25 cellular contexts compared by ENCODE assay signal in the genomic region with DNA sequence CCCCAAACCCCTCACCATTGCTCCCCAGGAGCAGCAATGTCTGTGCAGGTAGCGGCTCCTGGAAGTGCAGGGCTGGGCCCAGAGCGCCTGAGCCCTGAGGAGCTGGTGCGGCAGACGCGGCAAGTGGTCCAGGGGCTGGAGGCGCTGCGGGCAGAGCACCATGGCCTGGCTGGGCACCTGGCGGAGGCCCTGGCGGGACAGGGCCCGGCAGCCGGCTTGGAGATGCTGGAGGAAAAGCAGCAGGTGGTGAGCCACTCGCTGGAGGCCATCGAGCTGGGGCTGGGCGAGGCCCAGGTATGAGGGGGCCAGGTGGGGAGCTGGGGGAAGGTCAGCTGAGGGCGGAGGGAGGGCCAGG. TPM values are rescaled to one million over a fixed set of nuclear protein-coding genes. Genes with fewer than 3 reads are reported as not detected.
DNase-seq lines count a peak whose midpoint lies in the region; ATAC-seq, FAIRE-seq and TF ChIP-seq lines count a peak whose summit lies in the region.
"Had no signal": no experiment of that assay in that cellular context is flagged by ENCODE, and none has a peak within 500 bp of the region (broad histone marks: within the 10 kb centered on the region; RNA-seq: fewer than 3 reads in every experiment).

No MANE protein-coding gene starts in this region.

- RAD21 ChIA-PET in HCT116 (lab: Charles Lee; ENCODE audit: low non-redundant PET in 1 of 2, low total read pairs in 2 of 2, uncharacterized antibody in 2 of 2, unreplicated experiment in 2 of 2): interaction anchor here in 1 of 2 experiments (0.7 kb wide), 1 partner anchor 13 kb away, joined by 3 read pairs; no protein-coding TSS in a partner anchor

- TF ChIP-seq CTCF in HCT116 (IDR thresholded peaks at IDR 0.05 in 2 of 3, conservative IDR thresholded peaks at IDR 0.05 in 1 of 3; ENCODE audit: borderline replicate concordance in 1 of 3, insufficient read depth in 1 of 3, low read depth in 2 of 3, low read length in 2 of 3) (no peak), keratinocyte (optimal IDR thresholded peaks at IDR 0.05 in 1 of 3, IDR thresholded peaks at IDR 0.05 in 1 of 3, conservative IDR thresholded peaks at IDR 0.05 in 1 of 3; ENCODE audit: extremely low read depth in 1 of 3, insufficient read depth in 2 of 3, low read length in 3 of 3) (no peak), suprapubic skin (IDR thresholded peaks at IDR 0.05) (no peak), lower leg skin (IDR thresholded peaks at IDR 0.05) (no peak), progenitor cell of endocrine pancreas (IDR thresholded peaks at IDR 0.05; ENCODE audit: unreplicated experiment) (no peak), transverse colon (IDR thresholded peaks at IDR 0.05) (no peak)

- peaks cover 2% of the 10 kb centered on the region for H3K4me1 Mint-ChIP-seq in progenitor cell of endocrine pancreas (ENCODE audit: low read depth)
- H3K4me1 Mint-ChIP-seq: CD4-positive, CD25-positive, alpha-beta regulatory T cell; CD8-positive, alpha-beta memory T cell had no signal

- 65% methylated on average over 14 of the region's 15 CpGs for WGBS in suprapubic skin
- WGBS in lower leg skin, 2 donors: 50 to 69% methylated on average over 15 of the region's 15 CpGs
- 61% methylated on average over 15 of the region's 15 CpGs; no CpG with 5 or more reads in 1 of the 2 donors for WGBS in transverse colon (ENCODE audit: low coverage in 1 of 2), 2 donors

- H3K36me3 ChIP-seq in HCT116 (ENCODE audit: control insufficient read depth in 1 of 2, insufficient read depth in 2 of 2, low read length in 2 of 2): peaks cover 2 to 5% of the 10 kb centered on the region in 2 experiments; a peak in 2 of 4 replicates
- peaks cover 2 to 16% of the 10 kb centered on the region in 2 experiments for H3K36me3 ChIP-seq in keratinocyte (ENCODE audit: control insufficient read depth in 2 of 2, extremely low read depth in 1 of 2, insufficient read depth in 2 of 2, low read length in 2 of 2)
- peaks cover 30% of the 10 kb centered on the region for H3K36me3 ChIP-seq in suprapubic skin
- H3K36me3 ChIP-seq in transverse colon: no peaks in the 10 kb centered on the region
- H3K36me3 ChIP-seq: BE2C had no signal

- H3K27me3 Mint-ChIP-seq in progenitor cell of endocrine pancreas: peaks cover 21% of the 10 kb centered on the region

- H3K27me3 ChIP-seq in HCT116 (ENCODE audit: insufficient read depth, low read length) (no peaks in the 10 kb centered on the region), keratinocyte (ENCODE audit: control insufficient read depth, extremely low read depth, insufficient read depth, low read length) (no peaks in the 10 kb centered on the region), suprapubic skin (peaks cover 31% of the 10 kb centered on the region), transverse colon (peaks cover 66% of the 10 kb centered on the region)

- H3K9me3 Mint-ChIP-seq in progenitor cell of endocrine pancreas (ENCODE audit: low read depth): no peaks in the 10 kb centered on the region
- H3K9me3 Mint-ChIP-seq: CD4-positive, CD25-positive, alpha-beta regulatory T cell; CD8-positive, alpha-beta memory T cell; IgD-negative memory B cell had no signal

- DNase-seq in HCT116 (ENCODE audit: low read depth, low spot score) (no peak), epithelial cell of prostate (ENCODE audit: low read depth, low spot score) (no peak), keratinocyte (ENCODE audit: low read depth, low spot score) (no peak), suprapubic skin (ENCODE audit: low spot score in 2 of 2) (no peak), lower leg skin (ENCODE audit: low spot score in 2 of 2) (no peak), progenitor cell of endocrine pancreas (ENCODE audit: low spot score, unreplicated experiment) (no peak), transverse colon (no peak)
- DNase-seq: ACHN; BE2C; C1 segment of cervical spinal cord; CD4-positive, CD25-positive, alpha-beta regulatory T cell; CD8-positive, alpha-beta memory T cell; DMS153; DMS79; GDM1; GOT3; KBM-7 had no signal

- FAIRE-seq in keratinocyte (lab: Jason Lieb, UNC): no peak
- FAIRE-seq: A204.1, GM12892, GM18507, HepG2 had no signal

- H4K20me1 ChIP-seq in HCT116 (ENCODE audit: insufficient read depth) (no peaks in the 10 kb centered on the region), keratinocyte (ENCODE audit: control insufficient read depth, extremely low read depth, insufficient read depth, low read length) (no peaks in the 10 kb centered on the region)

- dilution Hi-C loops in keratinocyte (cut with MboI; ENCODE audit: extremely low pct_ligation_motif_present, low sequenced_read_pairs): no loop called here

- H3K9ac ChIP-seq in HCT116 (ENCODE audit: low read length): 0 out of 2 replicates have a peak overlapping the region, but pooled peaks have one; percentile 33
- no peak overlapping the region for H3K9ac ChIP-seq in keratinocyte (ENCODE audit: control insufficient read depth, extremely low read depth, insufficient read depth, low read length)

- no peak for ATAC-seq in HCT116
- no peak for ATAC-seq in HG02642 (IDR thresholded peaks at IDR 0.05; ENCODE audit: poor library complexity, unreplicated experiment)

- H3K4me3 ChIP-seq in HCT116 (replicated peaks in 1 of 2; ENCODE audit: low read depth in 1 of 2, low read length in 2 of 2) (no peak overlapping the region), keratinocyte (ENCODE audit: control insufficient read depth in 2 of 3, extremely low read depth in 1 of 3, insufficient read depth in 2 of 3, low read depth in 1 of 3, low read length in 3 of 3) (no peak overlapping the region), suprapubic skin (no peak overlapping the region), lower leg skin (ENCODE audit: low read depth, poor library complexity, severe bottlenecking) (no peak overlapping the region), transverse colon (no peak overlapping the region)
- H3K4me3 ChIP-seq: HAP-1 had no signal

- H3K9me3 ChIP-seq in HCT116 (ENCODE audit: control insufficient read depth in 1 of 2, insufficient read depth in 1 of 2, low read depth in 1 of 2, low read length in 2 of 2) (no peaks in the 10 kb centered on the region), keratinocyte (ENCODE audit: control insufficient read depth, low read depth, low read length) (no peaks in the 10 kb centered on the region), suprapubic skin (no peaks in the 10 kb centered on the region), transverse colon (no peaks in the 10 kb centered on the region)
- H3K9me3 ChIP-seq: BE2C, Caco-2, HAP-1 had no signal

- no peak for TF ChIP-seq EP300 in suprapubic skin (IDR thresholded peaks at IDR 0.05)
- TF ChIP-seq EP300 in transverse colon (IDR thresholded peaks at IDR 0.05; ENCODE audit: low read depth): no peak

- H3K9me1 ChIP-seq in keratinocyte (ENCODE audit: control insufficient read depth, extremely low read depth, insufficient read depth, low read length): no peaks in the 10 kb centered on the region

- H3K27ac ChIP-seq in HCT116 (ENCODE audit: low read depth, low read length): no peak overlapping the region
- peak overlapping the region; percentile 56 for H3K27ac ChIP-seq in epithelial cell of prostate
- H3K27ac ChIP-seq in keratinocyte (ENCODE audit: control insufficient read depth, insufficient read depth, low read length): peak overlapping the region; percentile 2
- H3K27ac ChIP-seq in suprapubic skin: peak overlapping the region; percentile 67
- no peak overlapping the region for H3K27ac ChIP-seq in transverse colon

- TF ChIP-seq POLR2A in HCT116 (IDR thresholded peaks at IDR 0.05; ENCODE audit: borderline replicate concordance, extremely low read depth, insufficient read depth, insufficient read length) (no peak), suprapubic skin (IDR thresholded peaks at IDR 0.05) (no peak), lower leg skin (IDR thresholded peaks at IDR 0.05) (no peak), transverse colon (IDR thresholded peaks at IDR 0.05) (no peak)

- no peaks in the 10 kb centered on the region for H3K9me2 ChIP-seq in HCT116 (ENCODE audit: insufficient read depth)

- POLR2A ChIA-PET in HCT116 (lab: Charles Lee): no interaction called here

- no peak overlapping the region for H3K27ac Mint-ChIP-seq in progenitor cell of endocrine pancreas
- H3K27ac Mint-ChIP-seq: CD8-positive, alpha-beta memory T cell; IgD-negative memory B cell had no signal

- no peak for TF ChIP-seq RAD21 in HCT116 (IDR thresholded peaks at IDR 0.05; ENCODE audit: low read depth)

- H3K36me3 Mint-ChIP-seq in progenitor cell of endocrine pancreas (ENCODE audit: insufficient read depth): no peaks in the 10 kb centered on the region
- H3K36me3 Mint-ChIP-seq: IgD-negative memory B cell had no signal

- H3K4me3 Mint-ChIP-seq in progenitor cell of endocrine pancreas (ENCODE audit: low read depth): no peak overlapping the region
- H3K4me3 Mint-ChIP-seq: CD4-positive, CD25-positive, alpha-beta regulatory T cell; CD8-positive, alpha-beta memory T cell; IgD-negative memory B cell had no signal

- no peak overlapping the region; the same call in 1 of the 2 replicates for H3K4me2 ChIP-seq in HCT116 (ENCODE audit: low read length)
- H3K4me2 ChIP-seq in keratinocyte (ENCODE audit: control insufficient read depth, extremely low read depth, insufficient read depth, low read depth, low read length): peak overlapping the region; percentile 49

- H2AFZ ChIP-seq in HCT116 (ENCODE audit: low read depth, low read length, poor library complexity, severe bottlenecking) (no peak overlapping the region), keratinocyte (ENCODE audit: control insufficient read depth, low read length) (no peak overlapping the region)

- no TSS peak for BruUV-seq in HCT116 (replicated peaks; lab: Mats Ljungman, UMichigan)

- intact Hi-C loops in HCT116 (cut with micrococcal nuclease) (no loop called here), lower leg skin (cut with DNase I; ENCODE audit: low total_unique reads) (no loop called here), transverse colon (cut with DNase I; ENCODE audit: low total_unique reads) (loop anchor here (10.0 kb wide), 1 partner anchor 241 kb away; no protein-coding TSS in a partner anchor)

- CTCF ChIA-PET in HCT116 (lab: Charles Lee): interaction anchor here (1.0 to 1.5 kb wide), 2 partner anchors 57 to 133 kb away, joined by 3 read pairs; no protein-coding TSS in a partner anchor

- H3K4me1 ChIP-seq in HCT116 (ENCODE audit: control insufficient read depth in 1 of 2, insufficient read depth in 2 of 2, low read length in 2 of 2): peaks cover 11 to 25% of the 10 kb centered on the region in 2 experiments; a peak in 3 of 4 replicates
- peaks cover 22% of the 10 kb centered on the region for H3K4me1 ChIP-seq in keratinocyte (ENCODE audit: control insufficient read depth, extremely low read depth, insufficient read depth, low read length)
- H3K4me1 ChIP-seq in suprapubic skin: peaks cover 24% of the 10 kb centered on the region
- peaks cover 0 to 5% (median 4%) of the 10 kb centered on the region in 4 donors for H3K4me1 ChIP-seq in transverse colon
- H3K4me1 ChIP-seq: BE2C had no signal

- H3K79me2 ChIP-seq in HCT116 (ENCODE audit: insufficient read depth, low read length): 0 out of 2 replicates have a peak, but pooled peaks cover 3% of the 10 kb centered on the region
- H3K79me2 ChIP-seq in keratinocyte (ENCODE audit: control insufficient read depth, insufficient read depth, low read length): peaks cover 18% of the 10 kb centered on the region

- in situ Hi-C loops in transverse colon (cut with MboI; ENCODE audit: low pct_ligation_motif_present in 1 of 4, low pct_unique_long_range_greater_than_20kb in 1 of 4, low sequenced_read_pairs in 3 of 4): no loop called here

RNA-seq across cellular contexts. Expression of a gene that starts 4.9 kb away (rescaled TPM):
- total RNA-seq in HCT116 (2021; ENCODE audit: unreplicated experiment) (22.8 TPM), suprapubic skin (100 to 1,000 TPM in 3 of 4 donors, 10 to 100 TPM in 1; 73.4 to 132 (median 109) TPM), lower leg skin (100 to 1,000 TPM; 159 to 217 (median 169) TPM), progenitor cell of endocrine pancreas (1.1 and 1.6 TPM in 2 replicates), transverse colon (not detected)
- 25.8 and 27.7 TPM in 2 replicates for polyA plus RNA-seq in HCT116 (2012)
- 14.7 to 27.9 TPM (median 15.3 TPM) in 3 replicates for polyA plus RNA-seq in keratinocyte
- polyA plus RNA-seq in keratinocyte (2011; ENCODE audit: low read depth): 59.9 TPM
- polyA plus RNA-seq in keratinocyte (2011; cell fraction: cytosol; rRNA removed): 7.2 and 22.3 TPM in 2 replicates
- polyA plus RNA-seq in keratinocyte (2011; cell fraction: nucleus; rRNA removed): 12.1 and 18.4 TPM in 2 replicates
- 35.8 and 57.4 TPM in 2 replicates for polyA plus RNA-seq in keratinocyte (2012; ENCODE audit: low replicate concordance)
- 6.2 to 11.3 TPM (median 10.3 TPM) in 3 replicates for polyA minus RNA-seq in keratinocyte
- polyA minus RNA-seq in keratinocyte (2011; cell fraction: cytosol; rRNA and poly(A)+ RNA removed): 31.7 TPM
- 7.8 and 10.4 TPM in 2 replicates for polyA minus RNA-seq in keratinocyte (2011; cell fraction: nucleus; rRNA and poly(A)+ RNA removed)
- total RNA-seq: CD8-positive, alpha-beta memory T cell; HepG2 had no signal
- polyA plus RNA-seq: CD4-positive, CD25-positive, alpha-beta regulatory T cell; CD8-positive, alpha-beta memory T cell; IgD-negative memory B cell had no signal

RNA-seq across cellular contexts. Expression of a gene that starts 22.8 kb away (rescaled TPM):
- total RNA-seq in HCT116 (2021; ENCODE audit: unreplicated experiment): not detected
- polyA plus RNA-seq in HCT116 (2012): 0.09 and 0.10 TPM in 2 replicates
- 0.03 TPM in 1 of 3 replicates, not detected in the others for polyA plus RNA-seq in keratinocyte
- polyA plus RNA-seq in keratinocyte (2011; ENCODE audit: low read depth): not detected
- polyA plus RNA-seq in keratinocyte (2011; cell fraction: cytosol; rRNA removed): not detected in 2 replicates
- not detected in 2 replicates for polyA plus RNA-seq in keratinocyte (2011; cell fraction: nucleus; rRNA removed)
- 0.21 TPM in 1 of 2 replicates, not detected in the other for polyA plus RNA-seq in keratinocyte (2012; ENCODE audit: low replicate concordance)
- polyA minus RNA-seq in keratinocyte: not detected in 3 replicates
- not detected for polyA minus RNA-seq in keratinocyte (2011; cell fraction: cytosol; rRNA and poly(A)+ RNA removed)
- polyA minus RNA-seq in keratinocyte (2011; cell fraction: nucleus; rRNA and poly(A)+ RNA removed): not detected in 2 replicates
- total RNA-seq in suprapubic skin: not detected
- 1 to 10 TPM in 2 of 4 donors, under 1 TPM in 1, not detected in 1; 0.13 to 2.9 (median 1.3) TPM for total RNA-seq in lower leg skin
- total RNA-seq in progenitor cell of endocrine pancreas: not detected in 2 replicates
- 10 to 100 TPM in 2 of 4 donors, 1 to 10 TPM in 1, not detected in 1; 4.0 to 32.2 (median 27.9) TPM for total RNA-seq in transverse colon
- total RNA-seq: Caco-2; CD4-positive, CD25-positive, alpha-beta regulatory T cell; CD8-positive, alpha-beta memory T cell had no signal
- polyA plus RNA-seq: CD4-positive, CD25-positive, alpha-beta regulatory T cell; IgD-negative memory B cell had no signal

RNA-seq across cellular contexts. Expression of a gene that starts 24.9 kb away (rescaled TPM):
- 58.9 TPM for total RNA-seq in HCT116 (2021; ENCODE audit: unreplicated experiment)
- polyA plus RNA-seq in HCT116 (2012): 44.4 and 46.7 TPM in 2 replicates
- polyA plus RNA-seq in keratinocyte: 24.7 to 34.4 TPM (median 27.6 TPM) in 3 replicates
- polyA plus RNA-seq in keratinocyte (2011; ENCODE audit: low read depth): 2.9 TPM
- polyA plus RNA-seq in keratinocyte (2011; cell fraction: cytosol; rRNA removed): 24.4 and 26.6 TPM in 2 replicates
- 51.5 and 59.4 TPM in 2 replicates for polyA plus RNA-seq in keratinocyte (2011; cell fraction: nucleus; rRNA removed)
- 7.5 and 32.9 TPM in 2 replicates for polyA plus RNA-seq in keratinocyte (2012; ENCODE audit: low replicate concordance)
- 34.5 to 96.1 TPM (median 45.2 TPM) in 3 replicates for polyA minus RNA-seq in keratinocyte
- 29.7 TPM for polyA minus RNA-seq in keratinocyte (2011; cell fraction: cytosol; rRNA and poly(A)+ RNA removed)
- polyA minus RNA-seq in keratinocyte (2011; cell fraction: nucleus; rRNA and poly(A)+ RNA removed): 21.5 and 25.8 TPM in 2 replicates
- 10 to 100 TPM; 10.2 to 22.3 (median 14.1) TPM for total RNA-seq in suprapubic skin
- total RNA-seq in lower leg skin: 10 to 100 TPM in 1 of 4 donors, 1 to 10 TPM in 3; 8.5 to 22.4 (median 9.8) TPM
- total RNA-seq in progenitor cell of endocrine pancreas: 60.5 and 63.8 TPM in 2 replicates
- total RNA-seq in transverse colon: 10 to 100 TPM in 1 of 4 donors, 1 to 10 TPM in 3; 3.0 to 46.2 (median 9.2) TPM

RNA-seq across cellular contexts. Expression of a gene that starts 59.4 kb away (rescaled TPM):
- total RNA-seq in HCT116 (2021; ENCODE audit: unreplicated experiment): 89.1 TPM
- polyA plus RNA-seq in HCT116 (2012): 125 and 158 TPM in 2 replicates
- polyA plus RNA-seq in keratinocyte: 31.2 to 94.8 TPM (median 38.3 TPM) in 3 replicates
- polyA plus RNA-seq in keratinocyte (2011; ENCODE audit: low read depth): 90.7 TPM
- 63.8 and 111 TPM in 2 replicates for polyA plus RNA-seq in keratinocyte (2011; cell fraction: cytosol; rRNA removed)
- 184 and 244 TPM in 2 replicates for polyA plus RNA-seq in keratinocyte (2011; cell fraction: nucleus; rRNA removed)
- 205 and 317 TPM in 2 replicates for polyA plus RNA-seq in keratinocyte (2012; ENCODE audit: low replicate concordance)
- 45.6 to 117 TPM (median 49.2 TPM) in 3 replicates for polyA minus RNA-seq in keratinocyte
- 168 TPM for polyA minus RNA-seq in keratinocyte (2011; cell fraction: cytosol; rRNA and poly(A)+ RNA removed)
- 82.1 and 99.1 TPM in 2 replicates for polyA minus RNA-seq in keratinocyte (2011; cell fraction: nucleus; rRNA and poly(A)+ RNA removed)
- total RNA-seq in suprapubic skin: 100 to 1,000 TPM; 195 to 597 (median 280) TPM
- 100 to 1,000 TPM; 257 to 851 (median 501) TPM for total RNA-seq in lower leg skin
- 24.2 and 27.2 TPM in 2 replicates for total RNA-seq in progenitor cell of endocrine pancreas
- total RNA-seq in transverse colon: 100 to 1,000 TPM in 1 of 4 donors, 10 to 100 TPM in 3; 28.5 to 298 (median 44.4) TPM

Comparison
In these comparisons a context has a peak if more than half of its experiments do, and no peak if none do; other contexts are left out.
1. H3K27ac ChIP-seq: peak in epithelial cell of prostate (single experiment), keratinocyte (single experiment) and suprapubic skin (single experiment); none in HCT116 (single experiment) and transverse colon (0 of 4).